20 cellular contexts compared by ENCODE assay signal in the genomic region with DNA sequence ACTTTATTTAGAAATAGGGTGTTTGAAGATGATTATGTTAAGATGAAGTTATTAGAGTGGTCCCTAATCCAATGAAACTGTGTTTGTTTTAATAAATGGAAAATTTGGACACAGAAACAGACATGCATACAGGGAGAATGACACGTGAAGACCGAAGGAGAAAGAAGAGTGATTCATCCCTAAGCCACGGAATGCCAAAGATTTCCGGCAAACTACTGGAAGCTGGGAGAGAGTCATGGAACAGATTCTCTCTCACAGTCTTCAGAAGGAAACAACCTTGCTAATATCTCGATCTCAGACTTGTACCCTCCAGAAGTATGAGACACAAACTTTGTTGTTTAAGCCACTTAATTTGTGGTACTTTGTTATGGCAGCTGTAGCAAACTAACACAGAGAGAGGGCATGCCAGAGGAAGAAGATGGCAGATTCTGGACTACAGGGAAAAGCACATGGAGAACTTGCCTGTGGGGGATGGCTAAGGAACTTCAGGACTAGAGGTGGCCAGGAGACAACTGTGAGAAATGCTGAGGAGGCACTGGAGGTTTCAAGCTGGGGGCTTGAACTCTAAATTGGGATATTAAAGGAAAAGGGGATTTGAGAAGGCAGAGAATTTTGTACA.
A peak's percentile ranks its signal among the peaks of the same experiment; 100 is the strongest.
DNase-seq lines count a peak whose midpoint lies in the region; ATAC-seq, FAIRE-seq and TF ChIP-seq lines count a peak whose summit lies in the region.
"Had no signal": no experiment of that assay in that cellular context is flagged by ENCODE, and none has a peak within 500 bp of the region (broad histone marks: within the 10 kb centered on the region; RNA-seq: fewer than 3 reads in every experiment).

No MANE protein-coding gene starts in this region.

- H3K9me3 ChIP-seq in PC-3 (ENCODE audit: low read length) (no peaks in the 10 kb centered on the region), Karpas-422 (ENCODE audit: low read length) (no peaks in the 10 kb centered on the region)
- H3K9me3 ChIP-seq: vagina had no signal

- H3K36me3 Mint-ChIP-seq in stimulated activated effector memory CD8-positive, alpha-beta T cell treated with anti-CD3 and anti-CD28 coated beads, Interleukin-12 subunit alpha, Interleukin-12 subunit beta, amount 100 ng/mL, for 72 hours = no peaks in the 10 kb centered on the region
- H3K36me3 Mint-ChIP-seq: naive B cell had no signal

- no peak for ATAC-seq in PC-3
- ATAC-seq in stimulated activated effector memory CD8-positive, alpha-beta T cell treated with anti-CD3 and anti-CD28 coated beads, Interleukin-12 subunit alpha, Interleukin-12 subunit beta, amount 100 ng/mL, for 72 hours = no peak
- ATAC-seq: activated T-helper 17 cell treated with anti-CD3 and anti-CD28 coated beads, Interleukin-2, amount 50 U/mL, for 72 hours had no signal

- H3K9me3 Mint-ChIP-seq in stimulated activated effector memory CD8-positive, alpha-beta T cell treated with anti-CD3 and anti-CD28 coated beads, Interleukin-12 subunit alpha, Interleukin-12 subunit beta, amount 100 ng/mL, for 72 hours = peaks cover 24% of the 10 kb centered on the region
- H3K9me3 Mint-ChIP-seq: activated CD4-positive, alpha-beta T cell treated with anti-CD3 and anti-CD28 coated beads, Interleukin-2, amount 10 ng/mL, durations not matched to agents 7 days and 5 days had no signal

- intact Hi-C loops in PC-3 (cut with micrococcal nuclease) = no loop called here

- H4K20me1 ChIP-seq in PC-3 (ENCODE audit: low read length) = no peaks in the 10 kb centered on the region
- H4K20me1 ChIP-seq in Karpas-422 (ENCODE audit: insufficient read depth, low read depth, low read length) = no peaks in the 10 kb centered on the region

- H3K27me3 ChIP-seq in PC-3 (ENCODE audit: low read length) (no peaks in the 10 kb centered on the region), Karpas-422 (ENCODE audit: low read length) (no peaks in the 10 kb centered on the region)
- H3K27me3 ChIP-seq: vagina had no signal

- H3K79me2 ChIP-seq in PC-3 (ENCODE audit: low read length) (no peaks in the 10 kb centered on the region), Karpas-422 (ENCODE audit: low read length) (no peaks in the 10 kb centered on the region)

- H3K9me2 ChIP-seq in PC-3 (replicated peaks; ENCODE audit: low read length) (no peaks in the 10 kb centered on the region), Karpas-422 (replicated peaks; ENCODE audit: insufficient read depth, low read length) (no peaks in the 10 kb centered on the region)

- H3K9ac ChIP-seq in PC-3 (ENCODE audit: low read length) (no peak overlapping the region), Karpas-422 (ENCODE audit: low read length) (no peak overlapping the region)

- no peak overlapping the region for H3K4me3 Mint-ChIP-seq in stimulated activated effector memory CD8-positive, alpha-beta T cell treated with anti-CD3 and anti-CD28 coated beads, Interleukin-12 subunit alpha, Interleukin-12 subunit beta, amount 100 ng/mL, for 72 hours
- H3K4me3 Mint-ChIP-seq: activated CD4-positive, alpha-beta T cell treated with anti-CD3 and anti-CD28 coated beads, Interleukin-2, amount 10 ng/mL, durations not matched to agents 7 days and 5 days; activated T-helper 17 cell treated with anti-CD3 and anti-CD28 coated beads, Interleukin-2, amount 50 U/mL, for 72 hours; central memory CD8-positive, alpha-beta T cell; naive B cell had no signal

- H3F3A ChIP-seq in PC-3 (ENCODE audit: low read length, unreplicated experiment) = no peaks in the 10 kb centered on the region

- POLR2A ChIA-PET in PC-3 (lab: Charles Lee; ENCODE audit: unreplicated experiment) = no interaction called here

- H3K4me3 ChIP-seq in PC-3 (ENCODE audit: low read length) = no peak overlapping the region
- no peak overlapping the region for H3K4me3 ChIP-seq in Karpas-422 (ENCODE audit: low read length)
- H3K4me3 ChIP-seq: vagina had no signal

- DNase-seq in AG08395 (ENCODE audit: low spot score) (peak; percentile 6), PC-3 (peak; percentile 10), myocyte (ENCODE audit: low read depth) (peak; percentile 49), Karpas-422 (no peak), RCC 7860 (ENCODE audit: low spot score) (no peak)
- DNase-seq in stimulated activated effector memory CD8-positive, alpha-beta T cell treated with anti-CD3 and anti-CD28 coated beads, Interleukin-12 subunit alpha, Interleukin-12 subunit beta, amount 100 ng/mL, for 72 hours (ENCODE audit: low spot score in 2 of 2) = no peak
- no peak for DNase-seq in stimulated activated naive CD4-positive, alpha-beta T cell (lab: John Stamatoyannopoulos, UW)
- DNase-seq: activated CD4-positive, alpha-beta T cell treated with anti-CD3 and anti-CD28 coated beads, Interleukin-2, amount 10 ng/mL, durations not matched to agents 7 days and 5 days; DMS53; HCEC 1CT; naive B cell; NCI-H1694; NK-92 treated with Interleukin-12 subunit alpha and Interleukin-12 subunit beta, amount 100 ng/mL, for 24 hours; small intestine had no signal

- no TSS peak for BruUV-seq in PC-3 (replicated peaks; lab: Mats Ljungman, UMichigan)

- FAIRE-seq in RCC 7860 (lab: Jason Lieb, UNC) = no peak
- FAIRE-seq: GM12892, islet of Langerhans, small intestine had no signal

- H3K36me3 ChIP-seq in PC-3 (ENCODE audit: low read depth, low read length) (no peaks in the 10 kb centered on the region), Karpas-422 (ENCODE audit: insufficient read depth, low read length) (no peaks in the 10 kb centered on the region)
- H3K36me3 ChIP-seq: vagina had no signal

- H3K4me1 ChIP-seq in PC-3 (ENCODE audit: insufficient read depth, low read length) (no peaks in the 10 kb centered on the region), Karpas-422 (ENCODE audit: low read length) (no peaks in the 10 kb centered on the region)
- H3K4me1 ChIP-seq: vagina had no signal

- no peak for TF ChIP-seq CTCF in PC-3 (conservative IDR thresholded peaks at IDR 0.05; ENCODE audit: low read depth, low read length)

- CTCF ChIA-PET in PC-3 (lab: Charles Lee) = no interaction called here

- no peak overlapping the region for H3K4me2 ChIP-seq in PC-3 (ENCODE audit: low read length)
- H3K4me2 ChIP-seq in Karpas-422 (ENCODE audit: low read depth, low read length, poor library complexity, severe bottlenecking) = no peak overlapping the region

- no peak overlapping the region for H3K27ac Mint-ChIP-seq in stimulated activated effector memory CD8-positive, alpha-beta T cell treated with anti-CD3 and anti-CD28 coated beads, Interleukin-12 subunit alpha, Interleukin-12 subunit beta, amount 100 ng/mL, for 72 hours
- H3K27ac Mint-ChIP-seq: activated CD4-positive, alpha-beta T cell treated with anti-CD3 and anti-CD28 coated beads, Interleukin-2, amount 10 ng/mL, durations not matched to agents 7 days and 5 days; activated T-helper 17 cell treated with anti-CD3 and anti-CD28 coated beads, Interleukin-2, amount 50 U/mL, for 72 hours; naive B cell had no signal

- no peaks in the 10 kb centered on the region for H3K4me1 Mint-ChIP-seq in stimulated activated effector memory CD8-positive, alpha-beta T cell treated with anti-CD3 and anti-CD28 coated beads, Interleukin-12 subunit alpha, Interleukin-12 subunit beta, amount 100 ng/mL, for 72 hours
- H3K4me1 Mint-ChIP-seq: activated CD4-positive, alpha-beta T cell treated with anti-CD3 and anti-CD28 coated beads, Interleukin-2, amount 10 ng/mL, durations not matched to agents 7 days and 5 days; activated T-helper 17 cell treated with anti-CD3 and anti-CD28 coated beads, Interleukin-2, amount 50 U/mL, for 72 hours; central memory CD8-positive, alpha-beta T cell; naive B cell had no signal

- H3K27ac ChIP-seq in PC-3 (ENCODE audit: low read length) (no peak overlapping the region), cingulate gyrus (ENCODE audit: low read depth, low read length) (peak overlapping the region; percentile 75), Karpas-422 (ENCODE audit: low read length) (no peak overlapping the region)
- H3K27ac ChIP-seq: vagina had no signal

- H2AFZ ChIP-seq in PC-3 (ENCODE audit: low read length) (no peak overlapping the region), Karpas-422 (ENCODE audit: low read length) (no peak overlapping the region)

Comparison
In these comparisons a context has a peak if more than half of its experiments do, and no peak if none do; other contexts are left out.
1. DNase-seq: peak in AG08395 (single experiment), PC-3 (single experiment) and myocyte (single experiment); none in stimulated activated effector memory CD8-positive, alpha-beta T cell treated with anti-CD3 and anti-CD28 coated beads, Interleukin-12 subunit alpha, Interleukin-12 subunit beta, amount 100 ng/mL, for 72 hours (0 of 2), Karpas-422 (single experiment), stimulated activated naive CD4-positive, alpha-beta T cell (0 of 6) and RCC 7860 (single experiment).